8 cellular contexts compared by ENCODE assay signal in the genomic region with DNA sequence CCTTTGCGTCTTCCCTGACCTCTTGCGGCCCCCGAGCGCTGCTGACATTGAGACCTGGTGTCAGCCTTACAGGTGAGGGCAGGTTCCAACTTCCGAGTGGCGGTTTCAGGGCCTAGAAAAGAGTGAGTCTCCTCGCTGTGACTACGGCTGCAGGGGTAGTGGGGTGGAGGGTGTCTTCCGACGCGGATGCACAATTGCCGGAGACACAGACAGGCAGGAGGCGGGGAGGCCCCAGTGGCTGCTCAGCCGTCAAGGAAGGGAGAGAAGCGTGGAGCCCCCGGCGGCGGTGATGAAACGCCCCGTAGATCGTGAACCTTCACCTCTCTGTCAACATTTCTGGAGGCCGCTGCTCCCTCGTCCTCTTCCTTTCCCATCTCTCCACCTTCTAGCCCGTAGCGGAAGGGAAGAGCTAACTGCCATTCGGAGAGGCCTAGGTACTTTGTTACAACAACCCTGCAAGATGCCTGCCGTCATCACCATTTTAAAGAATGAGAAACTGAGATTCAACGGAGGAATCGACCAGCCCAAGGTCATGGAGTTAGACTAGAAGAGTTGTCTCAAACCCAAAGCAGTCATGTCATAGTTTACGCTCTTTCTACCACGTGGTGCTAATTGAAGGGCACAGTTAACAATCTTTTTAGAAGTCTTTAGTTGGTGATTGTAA. TPM values are rescaled to one million over a fixed set of nuclear protein-coding genes. Genes with fewer than 3 reads are reported as not detected.
DNase-seq lines count a peak whose midpoint lies in the region; ATAC-seq, FAIRE-seq and TF ChIP-seq lines count a peak whose summit lies in the region.

No MANE protein-coding gene starts in this region.

- H3K27ac Mint-ChIP-seq in astrocyte (ENCODE audit: unreplicated experiment) = peak overlapping the region; percentile 80

- H3K4me2 ChIP-seq in astrocyte (ENCODE audit: low read length) = peak overlapping the region; percentile 89

- peaks cover 19% of the 10 kb centered on the region for H4K20me1 ChIP-seq in astrocyte (ENCODE audit: insufficient read depth, low read length)

- H3K9ac ChIP-seq in astrocyte (ENCODE audit: low read length) = peak overlapping the region; percentile 100

- WGBS in thyroid gland, 2 donors = 6 to 7% methylated on average over 18 to 23 of the region's 31 CpGs

- intact Hi-C loops in left lung (cut with DNase I) (no loop called here), thyroid gland (cut with DNase I) (no loop called here)

- H3K79me2 ChIP-seq in astrocyte (ENCODE audit: insufficient read depth, low read length) = peaks cover 53% of the 10 kb centered on the region

- TF ChIP-seq CTCF in GM06990 (IDR thresholded peaks at IDR 0.05; ENCODE audit: insufficient read depth, low read length, poor library complexity, severe bottlenecking) (peak; percentile 5), astrocyte (IDR thresholded peaks at IDR 0.05; ENCODE audit: insufficient read depth, low read depth, low read length) (no peak), left lung (IDR thresholded peaks at IDR 0.05) (no peak), thyroid gland (IDR thresholded peaks at IDR 0.05) (no peak)

- peak overlapping the region; percentile 93 for H3K4me3 Mint-ChIP-seq in astrocyte (ENCODE audit: unreplicated experiment)

- H3K27ac ChIP-seq in astrocyte (ENCODE audit: low read depth, low read length) = peak overlapping the region; percentile 100
- H3K27ac ChIP-seq in left lung = peak overlapping the region; percentile 94 to 96
- H3K27ac ChIP-seq in thyroid gland = peak overlapping the region; percentile 95 to 99 (median 98)

- no peaks in the 10 kb centered on the region for H3K9me3 ChIP-seq in astrocyte (ENCODE audit: insufficient read depth, low read depth, low read length)
- no peaks in the 10 kb centered on the region for H3K9me3 ChIP-seq in left lung
- no peaks in the 10 kb centered on the region for H3K9me3 ChIP-seq in thyroid gland

- DNase-seq in GM06990 (ENCODE audit: extremely low read depth, insufficient read length) (no peak), HT-29 (ENCODE audit: low spot score) (peak; percentile 66), astrocyte (ENCODE audit: low read depth) (no peak), left lung (no peak), thyroid gland (no peak), NCI-H2029 treated with DMSO at 0.1 percent for 48 hours (lab: John Stamatoyannopoulos, UW) (no peak), NCI-H1417 treated with DMSO at 0.1 percent for 48 hours (lab: John Stamatoyannopoulos, UW) (no peak)

- H3K36me3 ChIP-seq in GM06990 (ENCODE audit: control insufficient read depth, insufficient read depth, low read length) = peaks cover 4% of the 10 kb centered on the region
- peaks cover 5% of the 10 kb centered on the region for H3K36me3 ChIP-seq in astrocyte (ENCODE audit: insufficient read depth, low read length)
- peaks cover 0 to 11% of the 10 kb centered on the region in 2 donors for H3K36me3 ChIP-seq in left lung
- H3K36me3 ChIP-seq in thyroid gland = no peaks in the 10 kb centered on the region

- TF ChIP-seq POLR2A in thyroid gland (IDR thresholded peaks at IDR 0.05) = no peak

- peaks cover 10% of the 10 kb centered on the region for H3K4me1 Mint-ChIP-seq in astrocyte (ENCODE audit: low read depth, unreplicated experiment)

- no peak for FAIRE-seq in astrocyte (lab: Jason Lieb, UNC)

- H3K36me3 Mint-ChIP-seq in astrocyte (ENCODE audit: low read depth, unreplicated experiment) = peaks cover 2% of the 10 kb centered on the region

- no peaks in the 10 kb centered on the region for H3K27me3 Mint-ChIP-seq in astrocyte (ENCODE audit: low read depth, unreplicated experiment)

- H3K27me3 ChIP-seq in GM06990 (replicated peaks; ENCODE audit: control insufficient read depth, insufficient read depth, low read length) (no peaks in the 10 kb centered on the region), astrocyte (ENCODE audit: insufficient read depth, low read length) (no peaks in the 10 kb centered on the region), left lung (no peaks in the 10 kb centered on the region), thyroid gland (no peaks in the 10 kb centered on the region)

- H3K4me3 ChIP-seq in GM06990 (replicated peaks; ENCODE audit: low read depth, low read length) (peak overlapping the region; percentile 78), astrocyte (ENCODE audit: insufficient read depth, low read depth, low read length) (peak overlapping the region; percentile 100), left lung (peak overlapping the region; percentile 84 to 97), thyroid gland (replicated peaks in 1 of 3) (peak overlapping the region; percentile 52 to 91 (median 84))

- peak overlapping the region; percentile 100 for H2AFZ ChIP-seq in astrocyte (ENCODE audit: low read depth, low read length)

- H3K4me1 ChIP-seq in astrocyte (ENCODE audit: insufficient read depth, low read length) = peaks cover 10% of the 10 kb centered on the region
- H3K4me1 ChIP-seq in left lung = peaks cover 9 to 25% of the 10 kb centered on the region in 2 donors
- peaks cover 12 to 17% of the 10 kb centered on the region in 2 donors for H3K4me1 ChIP-seq in thyroid gland

- H3K9me3 Mint-ChIP-seq in astrocyte (ENCODE audit: unreplicated experiment) = no peaks in the 10 kb centered on the region

- peak; percentile 11 for ATAC-seq in GM21390 (IDR thresholded peaks at IDR 0.05; ENCODE audit: unreplicated experiment)
- peak; percentile 31 for ATAC-seq in left lung

RNA-seq across cellular contexts. Expression of a gene that starts 0.5 kb away (rescaled TPM):
- 82.4 and 86.9 TPM in 2 replicates for total RNA-seq in HT-29 (2014; rRNA removed; shearing (Covaris generic))
- total RNA-seq in astrocyte = 36.4 and 39.8 TPM in 2 replicates
- total RNA-seq in left lung = 10 to 100 TPM; 29.6 to 53.5 TPM
- total RNA-seq in thyroid gland = 10 to 100 TPM; 41.0 to 61.0 (median 51.0) TPM

RNA-seq across cellular contexts. Expression of a gene that starts 9.8 kb away (rescaled TPM):
- 36.8 and 48.6 TPM in 2 replicates for total RNA-seq in HT-29 (2014; rRNA removed; shearing (Covaris generic))
- total RNA-seq in astrocyte = 25.0 and 26.4 TPM in 2 replicates
- 10 to 100 TPM; 36.3 to 81.7 TPM for total RNA-seq in left lung
- 10 to 100 TPM; 17.9 to 53.7 (median 29.7) TPM for total RNA-seq in thyroid gland

RNA-seq across cellular contexts. Expression of a gene that starts 48.3 kb away (rescaled TPM):
- 81.3 and 109 TPM in 2 replicates for total RNA-seq in HT-29 (2014; rRNA removed; shearing (Covaris generic))
- 28.5 and 31.2 TPM in 2 replicates for total RNA-seq in astrocyte
- 10 to 100 TPM; 31.4 to 36.5 TPM for total RNA-seq in left lung
- 10 to 100 TPM; 40.0 to 88.8 (median 57.6) TPM for total RNA-seq in thyroid gland

RNA-seq across cellular contexts. Expression of a gene that starts 50.0 kb away (rescaled TPM):
- 105 and 113 TPM in 2 replicates for total RNA-seq in HT-29 (2014; rRNA removed; shearing (Covaris generic))
- 53.1 and 64.9 TPM in 2 replicates for total RNA-seq in astrocyte
- 10 to 100 TPM; 50.8 to 51.5 TPM for total RNA-seq in left lung
- total RNA-seq in thyroid gland = 10 to 100 TPM; 36.0 to 63.2 (median 50.5) TPM

RNA-seq across cellular contexts. Expression of a gene that starts 54.5 kb away (rescaled TPM):
- 1.8 and 2.2 TPM in 2 replicates for total RNA-seq in HT-29 (2014; rRNA removed; shearing (Covaris generic))
- total RNA-seq in astrocyte = 32.0 and 38.7 TPM in 2 replicates
- total RNA-seq in left lung = 10 to 100 TPM; 24.5 to 28.3 TPM
- total RNA-seq in thyroid gland = 10 to 100 TPM; 21.9 to 47.0 (median 28.8) TPM
